ENCODE assay signal across 8 cellular contexts in genomic region chr15:66386204-66387123, GRCh38. TPM values are rescaled to one million over a fixed set of nuclear protein-coding genes. Genes with fewer than 3 reads are reported as not detected.
DNase-seq lines count a peak whose midpoint lies in the region; ATAC-seq and TF ChIP-seq lines count a peak whose summit lies in the region.

Gene MAP2K1, plus strand, starts transcription at chr15:66386912. Its CDS starts 436 bp downstream, at chr15:66387348.

- H3K9me3 ChIP-seq in SU-DHL-6 (ENCODE audit: insufficient read depth, low read length) = no peaks in the 10 kb centered on the region
- no peaks in the 10 kb centered on the region for H3K9me3 ChIP-seq in parathyroid adenoma (ENCODE audit: control insufficient read depth, low read length)
- no peaks in the 10 kb centered on the region for H3K9me3 ChIP-seq in tibial nerve

- peaks cover 42% of the 10 kb centered on the region for H3K79me2 ChIP-seq in SU-DHL-6 (ENCODE audit: insufficient read depth, low read length)
- H3K79me2 ChIP-seq in parathyroid adenoma = peaks cover 4% of the 10 kb centered on the region

- H3K9me2 ChIP-seq in SU-DHL-6 (replicated peaks; ENCODE audit: insufficient read depth, low read length) = no peaks in the 10 kb centered on the region

- H3K9ac ChIP-seq in SU-DHL-6 (ENCODE audit: low read length) (peak within 1 kb of the TSS; percentile 72), parathyroid adenoma (no peak within 1 kb of the TSS)

- H3F3A ChIP-seq in SU-DHL-6 (ENCODE audit: insufficient read depth) = peaks cover 20% of the 10 kb centered on the region

- WGBS in tibial nerve, 2 donors = 4 to 9% methylated on average over 25 to 26 of the region's 69 CpGs

- H3K27ac ChIP-seq in SU-DHL-6 (ENCODE audit: low read depth, low read length) = peak within 1 kb of the TSS; percentile 75
- H3K27ac ChIP-seq in parathyroid adenoma = peak within 1 kb of the TSS; percentile 78
- H3K27ac ChIP-seq in tibial nerve = peak within 1 kb of the TSS; percentile 77 to 93 (median 92)

- no peaks in the 10 kb centered on the region for H3K27me3 ChIP-seq in SU-DHL-6 (ENCODE audit: low read length)
- no peaks in the 10 kb centered on the region for H3K27me3 ChIP-seq in parathyroid adenoma (ENCODE audit: control insufficient read depth, insufficient read depth, low read length)
- no peaks in the 10 kb centered on the region for H3K27me3 ChIP-seq in tibial nerve

- H2AFZ ChIP-seq in SU-DHL-6 (ENCODE audit: low read depth, low read length, severe bottlenecking) = peak within 1 kb of the TSS; percentile 93
- peak within 1 kb of the TSS; percentile 97 for H2AFZ ChIP-seq in parathyroid adenoma

- intact Hi-C loops in Right ventricle myocardium inferior (cut with DNase I) = loop anchor here (1.0 to 2.0 kb wide), 3 partner anchors 30 to 118 kb away; partner anchors contain the start of genes RPL4, SNAPC5, TIPIN and ZWILCH

- H4K20me1 ChIP-seq in SU-DHL-6 (ENCODE audit: low read depth, low read length) = 0 out of 2 replicates have a peak, but pooled peaks cover 2% of the 10 kb centered on the region

- peak within 1 kb of the TSS; percentile 85 for H3K4me3 ChIP-seq in SU-DHL-6 (ENCODE audit: insufficient read depth, low read length, poor library complexity, severe bottlenecking)
- peak within 1 kb of the TSS; percentile 81 for H3K4me3 ChIP-seq in parathyroid adenoma (ENCODE audit: low read depth, low read length)
- H3K4me3 ChIP-seq in tibial nerve = peak within 1 kb of the TSS; percentile 80 to 96 (median 92)

- ATAC-seq in HG02678 (IDR thresholded peaks at IDR 0.05; ENCODE audit: unreplicated experiment) (peak; percentile 81), Right ventricle myocardium inferior (peak; percentile 99)

- no peaks in the 10 kb centered on the region for H3K4me1 ChIP-seq in parathyroid adenoma
- peaks cover 0 to 47% (median 23%) of the 10 kb centered on the region in 4 donors for H3K4me1 ChIP-seq in tibial nerve

- TF ChIP-seq EP300 in tibial nerve (IDR thresholded peaks at IDR 0.05) = peak; percentile 89 to 93

- H3K4me2 ChIP-seq in SU-DHL-6 (ENCODE audit: low read depth, low read length, poor library complexity, severe bottlenecking) (peak within 1 kb of the TSS; percentile 91), parathyroid adenoma (ENCODE audit: low read length) (peak within 1 kb of the TSS; percentile 87)

- H3K36me3 ChIP-seq in SU-DHL-6 (ENCODE audit: low read length) (no peaks in the 10 kb centered on the region), parathyroid adenoma (ENCODE audit: control insufficient read depth, insufficient read depth, low read length) (no peaks in the 10 kb centered on the region), tibial nerve (no peaks in the 10 kb centered on the region)

- TF ChIP-seq POLR2A in tibial nerve (IDR thresholded peaks at IDR 0.05) = peak in 1 of 2 donors; percentile 66

- DNase-seq in NCI-H1105 treated with DMSO at 0.1 percent for 48 hours (lab: John Stamatoyannopoulos, UW) (peak; percentile 99), Right ventricle myocardium inferior (ENCODE audit: missing footprints) (peak; percentile 99), tibial nerve (ENCODE audit: low spot score in 2 of 2) (peak; percentile 94 to 96)
- DNase-seq in activated naive CD8-positive, alpha-beta T cell treated with anti-CD3 and anti-CD28 coated beads, Interleukin-2, amount 50 U/mL, for 16 hours (ENCODE audit: low read depth, low spot score) = peak; percentile 97

- TF ChIP-seq CTCF in GM12872 (IDR thresholded peaks at IDR 0.05; ENCODE audit: insufficient read depth, low read depth, low read length) = peak; percentile 73
- TF ChIP-seq CTCF in SU-DHL-6 (IDR thresholded peaks at IDR 0.05; ENCODE audit: insufficient read depth, low read length, poor library complexity, severe bottlenecking) = peak; percentile 75
- peak; percentile 80 for TF ChIP-seq CTCF in parathyroid adenoma (IDR thresholded peaks at IDR 0.05)
- peak; percentile 71 to 89 (median 86) for TF ChIP-seq CTCF in tibial nerve (IDR thresholded peaks at IDR 0.05)

RNA-seq across cellular contexts. Expression of gene MAP2K1, which starts in this region (rescaled TPM):
- 47.3 TPM for total RNA-seq in Right ventricle myocardium inferior
- total RNA-seq in tibial nerve = 10 to 100 TPM; 30.2 to 64.8 (median 41.4) TPM

Comparison
In these comparisons a context has a peak if more than half of its experiments do, and no peak if none do; other contexts are left out.
1. Peak in every context shown above with its lines: DNase-seq, ATAC-seq, H3K4me3 ChIP-seq and H3K27ac ChIP-seq.